Comparison of ENCODE assay signal across 8 cellular contexts in genomic region chr3:196673632-196674031, GRCh38.
"Had no signal": no experiment of that assay in that cellular context is flagged by ENCODE, and none has a peak within 500 bp of the region (broad histone marks: within the 10 kb centered on the region; RNA-seq: fewer than 3 reads in every experiment).

No MANE protein-coding gene starts in this region.

- ATAC-seq: GM12878 had no signal

- DNase-seq: GDM1, GF-D8 had no signal

- H3K4me3 ChIP-seq: GM12878 had no signal

- FAIRE-seq: G401.6, GM12878, GM12891, GM12892, GM18507, GM19239 had no signal
